Comparison of ENCODE assay signal across 15 cellular contexts in the genomic region with DNA sequence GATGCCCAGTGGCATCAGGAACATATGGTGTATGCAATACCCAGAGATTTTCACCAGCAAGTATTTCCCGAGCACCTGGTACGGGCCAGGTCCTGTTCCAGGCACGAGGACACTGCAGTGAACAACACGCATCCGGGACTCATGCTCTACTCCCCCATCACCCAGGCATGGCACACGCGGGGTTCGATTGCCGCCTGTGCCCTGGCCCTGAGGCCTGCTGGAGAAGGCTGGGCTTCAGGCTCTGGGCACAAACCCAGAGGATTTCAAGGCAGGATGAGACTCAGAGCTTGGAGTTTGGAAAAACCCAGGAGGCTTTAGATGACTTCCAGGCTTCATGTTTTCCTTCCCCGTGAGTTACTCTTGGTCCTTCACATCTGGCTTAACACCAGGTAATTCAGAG.
DNase-seq lines count a peak whose midpoint lies in the region; ATAC-seq and TF ChIP-seq lines count a peak whose summit lies in the region.
"Had no signal": no experiment of that assay in that cellular context is flagged by ENCODE, and none has a peak within 500 bp of the region (broad histone marks: within the 10 kb centered on the region; RNA-seq: fewer than 3 reads in every experiment).

No MANE protein-coding gene starts in this region.

- H3K9me3 Mint-ChIP-seq in brain = no peaks in the 10 kb centered on the region
- H3K9me3 Mint-ChIP-seq: activated T-helper 17 cell treated with anti-CD3 and anti-CD28 coated beads, Interleukin-2, amount 50 U/mL, for 72 hours; natural killer cell had no signal

- peak overlapping the region; percentile 62 for H3K4me2 ChIP-seq in GM23248 (ENCODE audit: unreplicated experiment)
- H3K4me2 ChIP-seq: PC-9 had no signal

- no peaks in the 10 kb centered on the region for H3K9me3 ChIP-seq in GM23248 (ENCODE audit: low read depth)
- H3K9me3 ChIP-seq in stomach smooth muscle (ENCODE audit: control insufficient read depth in 2 of 2, low read length in 2 of 2) = no peaks in the 10 kb centered on the region

- no peaks in the 10 kb centered on the region for H3K27me3 Mint-ChIP-seq in brain
- H3K27me3 Mint-ChIP-seq: activated T-helper 17 cell treated with anti-CD3 and anti-CD28 coated beads, Interleukin-2, amount 50 U/mL, for 72 hours had no signal

- H3K79me2 ChIP-seq in GM23248 (ENCODE audit: insufficient read depth) = peaks cover 96% of the 10 kb centered on the region

- H3F3A ChIP-seq in GM23248 (ENCODE audit: insufficient read depth) = peaks cover 48% of the 10 kb centered on the region

- H3K4me1 ChIP-seq in GM23248 (ENCODE audit: insufficient read depth) (peaks cover 59% of the 10 kb centered on the region), stomach smooth muscle (ENCODE audit: control insufficient read depth, insufficient read depth, low read length) (peaks cover 51% of the 10 kb centered on the region)

- WGBS in GM23248 (ENCODE audit: low coverage in 1 of 2, low lambda C conversion rate in 2 of 2, missing lambda C conversion rate in 2 of 2), 2 experiments = 29 to 32% methylated on average over 10 of the region's 10 CpGs

- no peaks in the 10 kb centered on the region for H3K9me2 ChIP-seq in GM23248 (ENCODE audit: insufficient read depth)

- H3K27ac ChIP-seq in GM23248 (peak overlapping the region; percentile 94), layer of hippocampus (ENCODE audit: low read depth, low read length) (peak overlapping the region; percentile 17), stomach smooth muscle (ENCODE audit: low read length) (peak overlapping the region; percentile 84)
- H3K27ac ChIP-seq: PC-9 had no signal

- H3K4me3 Mint-ChIP-seq in brain = peak overlapping the region in 1 of 5 experiments; percentile 22
- H3K4me3 Mint-ChIP-seq: activated T-helper 17 cell treated with anti-CD3 and anti-CD28 coated beads, Interleukin-2, amount 50 U/mL, for 72 hours; natural killer cell had no signal

- H2AFZ ChIP-seq in GM23248 = no peak overlapping the region
- H2AFZ ChIP-seq: PC-9 had no signal

- no peak for TF ChIP-seq CTCF in brain (conservative IDR thresholded peaks at IDR 0.05)

- no peaks in the 10 kb centered on the region for H3K27me3 ChIP-seq in GM23248 (replicated peaks; ENCODE audit: insufficient read depth)
- H3K27me3 ChIP-seq in layer of hippocampus (ENCODE audit: control insufficient read depth, insufficient read depth, low read length) = no peaks in the 10 kb centered on the region
- H3K27me3 ChIP-seq in stomach smooth muscle (ENCODE audit: control insufficient read depth in 1 of 2, insufficient read depth in 2 of 2, low read length in 2 of 2) = no peaks in the 10 kb centered on the region

- peak overlapping the region; percentile 75 for H3K9ac ChIP-seq in GM23248
- peak overlapping the region in 1 of 2 donors; percentile 29 for H3K9ac ChIP-seq in stomach smooth muscle (ENCODE audit: low read length in 2 of 2)

- DNase-seq in GM23248 (peak; percentile 79), activated gamma-delta T cell treated with Interleukin-2 at 50 U/mL for 16 hours (no peak), AG08396 (ENCODE audit: low spot score) (no peak), SW480 (ENCODE audit: low spot score) (no peak)
- DNase-seq: EL, natural killer cell, NCI-H1048, NCI-H2227 treated with DMSO at 0.1 percent for 48 hours, PC-9, T-helper 2 cell had no signal

- in situ Hi-C loops in GM23248 (cut with MboI) = no loop called here

- H3K27ac Mint-ChIP-seq in brain = peak overlapping the region; percentile 40 to 89 (median 89)
- H3K27ac Mint-ChIP-seq: activated T-helper 17 cell treated with anti-CD3 and anti-CD28 coated beads, Interleukin-2, amount 50 U/mL, for 72 hours; natural killer cell had no signal

- H3K4me3 ChIP-seq in GM23248 = no peak overlapping the region
- no peak overlapping the region for H3K4me3 ChIP-seq in stomach smooth muscle (ENCODE audit: low read length in 2 of 2)
- H3K4me3 ChIP-seq: PC-9 had no signal

- peaks cover 59% of the 10 kb centered on the region for H3K4me1 Mint-ChIP-seq in brain
- H3K4me1 Mint-ChIP-seq: activated T-helper 17 cell treated with anti-CD3 and anti-CD28 coated beads, Interleukin-2, amount 50 U/mL, for 72 hours had no signal

- peaks cover 4% of the 10 kb centered on the region for H3K36me3 Mint-ChIP-seq in brain
- H3K36me3 Mint-ChIP-seq: natural killer cell had no signal

- no peak for ATAC-seq in HG03045 (IDR thresholded peaks at IDR 0.05; ENCODE audit: unreplicated experiment)
- ATAC-seq: activated T-helper 17 cell treated with anti-CD3 and anti-CD28 coated beads, Interleukin-2, amount 50 U/mL, for 72 hours; natural killer cell had no signal

- H3K36me3 ChIP-seq in GM23248 (ENCODE audit: low read depth) (0 out of 2 replicates have a peak, but pooled peaks cover 3% of the 10 kb centered on the region), stomach smooth muscle (ENCODE audit: control insufficient read depth in 2 of 2, insufficient read depth in 2 of 2, low read length in 2 of 2) (peaks cover 0 to 15% of the 10 kb centered on the region in 2 donors)

- H4K20me1 ChIP-seq in GM23248 (ENCODE audit: insufficient read depth) = no peaks in the 10 kb centered on the region

Comparison
In these comparisons a context has a peak if more than half of its experiments do, and no peak if none do; other contexts are left out.
1. H3K27ac ChIP-seq: peak in every context shown above with its lines; median percentile 94 in GM23248; 84 in stomach smooth muscle; 17 in layer of hippocampus.